8 cellular contexts compared by ENCODE assay signal in genomic region chr1:6185635-6186382, GRCh38. TPM values are rescaled to one million over a fixed set of nuclear protein-coding genes. Genes with fewer than 3 reads are reported as not detected.
A peak's percentile ranks its signal among the peaks of the same experiment; 100 is the strongest.
DNase-seq lines count a peak whose midpoint lies in the region; ATAC-seq and TF ChIP-seq lines count a peak whose summit lies in the region.

No MANE protein-coding gene starts in this region.

- H3K27ac ChIP-seq in hepatocyte = no peak overlapping the region
- no peak overlapping the region for H3K27ac ChIP-seq in suprapubic skin

- peaks cover 5% of the 10 kb centered on the region for H3K4me1 ChIP-seq in hepatocyte (ENCODE audit: insufficient read depth)
- peaks cover 13% of the 10 kb centered on the region for H3K4me1 ChIP-seq in suprapubic skin

- TF ChIP-seq POLR2A in suprapubic skin (IDR thresholded peaks at IDR 0.05) = no peak

- peaks cover under 1% of the 10 kb centered on the region; the same call in 1 of the 2 replicates for H3K27me3 ChIP-seq in BJ (ENCODE audit: control insufficient read depth, insufficient read depth, low read length)
- peaks cover 12% of the 10 kb centered on the region for H3K27me3 ChIP-seq in hepatocyte
- H3K27me3 ChIP-seq in suprapubic skin = peaks cover 1% of the 10 kb centered on the region

- in situ Hi-C loops in GM13976 (cut with MboI; ENCODE audit: low sequenced_read_pairs, unreplicated experiment) = no loop called here

- 77% methylated on average over 10 of the region's 10 CpGs for WGBS in hepatocyte (ENCODE audit: low lambda C conversion rate, missing lambda C conversion rate)
- WGBS in suprapubic skin = 71% methylated on average over 10 of the region's 10 CpGs

- CTCF ChIA-PET in BJ (lab: Yijun Ruan, JAX) = interaction anchor here (0.8 to 1.4 kb wide), 13 partner anchors 9 to 161 kb away, joined by 3 to 17 read pairs (median 4); partner anchors contain the start of gene RNF207

- TF ChIP-seq CTCF in BJ (IDR thresholded peaks at IDR 0.05; ENCODE audit: insufficient read depth, low read depth, low read length) (peak; percentile 62), GM13976 (IDR thresholded peaks at IDR 0.05; ENCODE audit: borderline replicate concordance, control extremely low read depth, extremely low read depth, insufficient read depth, missing control alignments) (peak; percentile 23), hepatocyte (IDR thresholded peaks at IDR 0.05; ENCODE audit: poor library complexity) (peak; percentile 54), suprapubic skin (IDR thresholded peaks at IDR 0.05) (no peak)

- H3K36me3 ChIP-seq in BJ (ENCODE audit: control insufficient read depth, insufficient read depth, low read length) = peaks cover 1% of the 10 kb centered on the region; the same call in 1 of the 2 replicates
- H3K36me3 ChIP-seq in hepatocyte (replicated peaks; ENCODE audit: insufficient read depth, low read depth) = no peaks in the 10 kb centered on the region
- peaks cover 51% of the 10 kb centered on the region for H3K36me3 ChIP-seq in suprapubic skin

- H2AFZ ChIP-seq in hepatocyte = no peak overlapping the region

- H3K79me2 ChIP-seq in hepatocyte = peaks cover 27% of the 10 kb centered on the region

- DNase-seq in BJ (ENCODE audit: low read depth) = no peak
- DNase-seq in GM13976 (ENCODE audit: low spot score) = no peak
- peak; percentile 3 for DNase-seq in T1000 (lab: John Stamatoyannopoulos, UW)
- DNase-seq in hepatocyte (ENCODE audit: low spot score) = peak; percentile 60
- DNase-seq in suprapubic skin (ENCODE audit: low spot score in 2 of 2) = no peak
- DNase-seq in NCI-H1436 treated with DMSO at 0.1 percent for 48 hours (lab: John Stamatoyannopoulos, UW) = no peak

- no peak overlapping the region for H3K4me2 ChIP-seq in hepatocyte

- no peak for TF ChIP-seq EP300 in suprapubic skin (IDR thresholded peaks at IDR 0.05)

- no peaks in the 10 kb centered on the region for H3K9me2 ChIP-seq in hepatocyte (replicated peaks; ENCODE audit: insufficient read depth)

- H3K4me3 ChIP-seq in BJ (ENCODE audit: low read depth, low read length) = no peak overlapping the region
- H3K4me3 ChIP-seq in hepatocyte = no peak overlapping the region
- H3K4me3 ChIP-seq in suprapubic skin = no peak overlapping the region

- POLR2A ChIA-PET in BJ (lab: Charles Lee) = no interaction called here

- H4K20me1 ChIP-seq in hepatocyte (ENCODE audit: insufficient read depth, poor library complexity, severe bottlenecking) = peaks cover 57% of the 10 kb centered on the region

- no peak for ATAC-seq in GM18870 (IDR thresholded peaks at IDR 0.05; ENCODE audit: unreplicated experiment)
- ATAC-seq in GM21390 (IDR thresholded peaks at IDR 0.05; ENCODE audit: unreplicated experiment) = no peak

- no peaks in the 10 kb centered on the region for H3K9me3 ChIP-seq in hepatocyte (ENCODE audit: low read depth)
- H3K9me3 ChIP-seq in suprapubic skin = no peaks in the 10 kb centered on the region

RNA-seq across cellular contexts. Expression of gene CHD5, which starts 5.7 kb away (rescaled TPM):
- polyA plus RNA-seq in BJ (2011; rRNA removed) (0.01 and 0.04 TPM in 2 replicates), hepatocyte (0.18 TPM in 1 of 2 replicates, not detected in the other)
- 0.09 TPM in 1 of 2 replicates, not detected in the other for polyA minus RNA-seq in BJ (2011; rRNA and poly(A)+ RNA removed)
- total RNA-seq in hepatocyte (0.08 and 0.13 TPM in 2 replicates), suprapubic skin (under 1 TPM in 3 of 4 donors, not detected in 1; 0.04 to 0.36 (median 0.13) TPM)

RNA-seq across cellular contexts. Expression of gene RPL22, which starts 13.6 kb away (rescaled TPM):
- 76.9 and 216 TPM in 2 replicates for polyA plus RNA-seq in BJ (2011; rRNA removed)
- polyA minus RNA-seq in BJ (2011; rRNA and poly(A)+ RNA removed) = 16.1 and 19.3 TPM in 2 replicates
- total RNA-seq in hepatocyte = 168 and 188 TPM in 2 replicates
- 103 and 115 TPM in 2 replicates for polyA plus RNA-seq in hepatocyte
- total RNA-seq in suprapubic skin = 100 to 1,000 TPM; 152 to 206 (median 171) TPM

RNA-seq across cellular contexts. Expression of gene RNF207, which starts 20.1 kb away (rescaled TPM):
- polyA plus RNA-seq in BJ (2011; rRNA removed) (12.0 and 17.9 TPM in 2 replicates), hepatocyte (28.3 and 30.9 TPM in 2 replicates)
- polyA minus RNA-seq in BJ (2011; rRNA and poly(A)+ RNA removed) = 8.6 and 14.1 TPM in 2 replicates
- total RNA-seq in hepatocyte (14.7 and 29.3 TPM in 2 replicates), suprapubic skin (1 to 10 TPM; 4.6 to 9.8 (median 9.5) TPM)

RNA-seq across cellular contexts. Expression of gene ICMT, which starts 50.0 kb away (rescaled TPM):
- polyA plus RNA-seq in BJ (2011; rRNA removed) (86.2 and 91.5 TPM in 2 replicates), hepatocyte (32.2 and 40.3 TPM in 2 replicates)
- 43.6 and 59.2 TPM in 2 replicates for polyA minus RNA-seq in BJ (2011; rRNA and poly(A)+ RNA removed)
- total RNA-seq in hepatocyte (60.1 and 62.4 TPM in 2 replicates), suprapubic skin (10 to 100 TPM; 20.2 to 65.0 (median 58.1) TPM)

RNA-seq across cellular contexts. Expression of gene HES3, which starts 58.2 kb away (rescaled TPM):
- polyA plus RNA-seq in BJ (2011; rRNA removed) (not detected in 2 replicates), hepatocyte (not detected in 2 replicates)
- not detected in 2 replicates for polyA minus RNA-seq in BJ (2011; rRNA and poly(A)+ RNA removed)
- total RNA-seq in hepatocyte (not detected in 2 replicates), suprapubic skin (not detected)

Comparison
In these comparisons a context has a peak if more than half of its experiments do, and no peak if none do; other contexts are left out.
1. DNase-seq: peak in T1000 (single experiment) and hepatocyte (single experiment); none in BJ (single experiment), GM13976 (single experiment), suprapubic skin (0 of 2) and NCI-H1436 treated with DMSO at 0.1 percent for 48 hours (single experiment).
2. CTCF ChIP-seq: peak in BJ (single experiment), GM13976 (single experiment) and hepatocyte (single experiment); none in suprapubic skin (0 of 2).